12 cellular contexts compared by ENCODE assay signal in genomic region chr1:1907098-1907736, GRCh38. TPM values are rescaled to one million over a fixed set of nuclear protein-coding genes. Genes with fewer than 3 reads are reported as not detected.
DNase-seq lines count a peak whose midpoint lies in the region; ATAC-seq and TF ChIP-seq lines count a peak whose summit lies in the region.
"Had no signal": no experiment of that assay in that cellular context is flagged by ENCODE, and none has a peak within 500 bp of the region (broad histone marks: within the 10 kb centered on the region; RNA-seq: fewer than 3 reads in every experiment).

No MANE protein-coding gene starts in this region.

- H3K36me3 Mint-ChIP-seq in activated naive CD8-positive, alpha-beta T cell treated with anti-CD3 and anti-CD28 coated beads, Interleukin-2, amount 10 ng/mL, durations not matched to agents 7 days and 5 days: no peaks in the 10 kb centered on the region
- H3K36me3 Mint-ChIP-seq in activated naive CD8-positive, alpha-beta T cell treated with anti-CD3 and anti-CD28 coated beads for 36 hours: no peaks in the 10 kb centered on the region
- H3K36me3 Mint-ChIP-seq: CD8-positive, alpha-beta memory T cell had no signal

- H3K4me1 ChIP-seq in esophagus squamous epithelium: peaks cover 13 to 43% (median 22%) of the 10 kb centered on the region in 3 donors

- WGBS in esophagus squamous epithelium, 2 donors: 29 to 31% methylated on average over 3 of the region's 8 CpGs

- DNase-seq in activated naive CD8-positive, alpha-beta T cell treated with anti-CD3 and anti-CD28 coated beads, Interleukin-2, amount 10 ng/mL, durations not matched to agents 7 days and 5 days: peak; percentile 38
- DNase-seq in activated naive CD8-positive, alpha-beta T cell treated with anti-CD3 and anti-CD28 coated beads for 36 hours: no peak
- DNase-seq in NCI-H345 treated with DMSO at 0.1 percent for 48 hours (lab: John Stamatoyannopoulos, UW; ENCODE audit: unreplicated experiment): peak; percentile 90
- no peak for DNase-seq in esophagus squamous epithelium (lab: John Stamatoyannopoulos, UW)
- DNase-seq in ureter (ENCODE audit: low spot score): peak; percentile 74
- DNase-seq in ecto neural progenitor cell (ENCODE audit: low spot score): no peak
- DNase-seq in H7: no peak
- DNase-seq in NCI-H1048 (lab: John Stamatoyannopoulos, UW): no peak
- DNase-seq: activated naive CD8-positive, alpha-beta T cell treated with anti-CD3 and anti-CD28 coated beads, Interleukin-2, amount 50 U/mL, for 24 hours; SK-N-SH had no signal

- peaks cover 12% of the 10 kb centered on the region for H3K4me1 Mint-ChIP-seq in activated naive CD8-positive, alpha-beta T cell treated with anti-CD3 and anti-CD28 coated beads, Interleukin-2, amount 10 ng/mL, durations not matched to agents 7 days and 5 days
- peaks cover 13% of the 10 kb centered on the region for H3K4me1 Mint-ChIP-seq in activated naive CD8-positive, alpha-beta T cell treated with anti-CD3 and anti-CD28 coated beads for 36 hours

- H3K9me3 ChIP-seq in esophagus squamous epithelium: no peaks in the 10 kb centered on the region
- H3K9me3 ChIP-seq: SK-N-SH had no signal

- H3K27me3 ChIP-seq in esophagus squamous epithelium: no peaks in the 10 kb centered on the region
- H3K27me3 ChIP-seq in H7 (ENCODE audit: control insufficient read depth, insufficient read depth, low read length): peaks cover 4% of the 10 kb centered on the region; the same call in 1 of the 2 replicates

- peaks cover 1% of the 10 kb centered on the region for H3K27me3 Mint-ChIP-seq in activated naive CD8-positive, alpha-beta T cell treated with anti-CD3 and anti-CD28 coated beads, Interleukin-2, amount 10 ng/mL, durations not matched to agents 7 days and 5 days
- H3K27me3 Mint-ChIP-seq in activated naive CD8-positive, alpha-beta T cell treated with anti-CD3 and anti-CD28 coated beads for 36 hours: no peaks in the 10 kb centered on the region
- H3K27me3 Mint-ChIP-seq: activated naive CD8-positive, alpha-beta T cell treated with anti-CD3 and anti-CD28 coated beads, Interleukin-2, amount 50 U/mL, for 24 hours had no signal

- intact Hi-C loops in esophagus squamous epithelium (cut with DNase I): loop anchor here (10.0 kb wide), 1 partner anchor 152 kb away; no protein-coding TSS in a partner anchor

- H3K4me3 ChIP-seq in esophagus squamous epithelium: no peak overlapping the region
- H3K4me3 ChIP-seq in H7 (ENCODE audit: insufficient read depth, low read depth, low read length): no peak overlapping the region

- ATAC-seq in activated naive CD8-positive, alpha-beta T cell treated with anti-CD3 and anti-CD28 coated beads, Interleukin-2, amount 10 ng/mL, durations not matched to agents 7 days and 5 days (ENCODE audit: low read depth): no peak
- ATAC-seq: activated naive CD8-positive, alpha-beta T cell treated with anti-CD3 and anti-CD28 coated beads, Interleukin-2, amount 50 U/mL, for 24 hours had no signal

- H3K27ac ChIP-seq in esophagus squamous epithelium: peak overlapping the region in 3 of 4 donors; percentile 7 to 52 (median 21)

- no peak overlapping the region for H3K27ac Mint-ChIP-seq in activated naive CD8-positive, alpha-beta T cell treated with anti-CD3 and anti-CD28 coated beads, Interleukin-2, amount 10 ng/mL, durations not matched to agents 7 days and 5 days
- H3K27ac Mint-ChIP-seq in activated naive CD8-positive, alpha-beta T cell treated with anti-CD3 and anti-CD28 coated beads for 36 hours: no peak overlapping the region

- no peaks in the 10 kb centered on the region for H3K9me3 Mint-ChIP-seq in activated naive CD8-positive, alpha-beta T cell treated with anti-CD3 and anti-CD28 coated beads, Interleukin-2, amount 10 ng/mL, durations not matched to agents 7 days and 5 days
- H3K9me3 Mint-ChIP-seq in activated naive CD8-positive, alpha-beta T cell treated with anti-CD3 and anti-CD28 coated beads for 36 hours: no peaks in the 10 kb centered on the region
- H3K9me3 Mint-ChIP-seq: activated naive CD8-positive, alpha-beta T cell treated with anti-CD3 and anti-CD28 coated beads, Interleukin-2, amount 50 U/mL, for 24 hours; CD8-positive, alpha-beta memory T cell had no signal

- TF ChIP-seq CTCF in esophagus squamous epithelium (IDR thresholded peaks at IDR 0.05): peak in 2 of 6 experiments; percentile 8 to 11

- TF ChIP-seq POLR2A in esophagus squamous epithelium (IDR thresholded peaks at IDR 0.05): no peak

- H3K36me3 ChIP-seq in esophagus squamous epithelium: no peaks in the 10 kb centered on the region
- H3K36me3 ChIP-seq in H7 (replicated peaks; ENCODE audit: control insufficient read depth, insufficient read depth, low read length): no peaks in the 10 kb centered on the region

- no peak overlapping the region for H3K4me3 Mint-ChIP-seq in activated naive CD8-positive, alpha-beta T cell treated with anti-CD3 and anti-CD28 coated beads, Interleukin-2, amount 10 ng/mL, durations not matched to agents 7 days and 5 days
- H3K4me3 Mint-ChIP-seq in activated naive CD8-positive, alpha-beta T cell treated with anti-CD3 and anti-CD28 coated beads for 36 hours: no peak overlapping the region

- POLR2A ChIA-PET in activated naive CD8-positive, alpha-beta T cell treated with anti-CD3 and anti-CD28 coated beads, Interleukin-2, amount 10 ng/mL, durations not matched to agents 7 days and 5 days (lab: Charles Lee): interaction anchor here (2.5 to 4.9 kb wide), 2 partner anchors 128 to 137 kb away, joined by 6 to 38 read pairs; partner anchors contain the start of gene NADK

RNA-seq across cellular contexts. Expression of gene CALML6, which starts 7.8 kb away (rescaled TPM):
- total RNA-seq in activated naive CD8-positive, alpha-beta T cell treated with anti-CD3 and anti-CD28 coated beads, Interleukin-2, amount 10 ng/mL, durations not matched to agents 7 days and 5 days: under 1 TPM in 1 of 2 experiments, not detected in 1; 0.82 TPM
- under 1 TPM; 0.87 to 0.98 TPM for total RNA-seq in activated naive CD8-positive, alpha-beta T cell treated with anti-CD3 and anti-CD28 coated beads for 36 hours
- under 1 TPM in 1 of 4 donors, not detected in 3; 0.57 TPM for total RNA-seq in esophagus squamous epithelium
- 0.29 TPM for total RNA-seq in ureter
- 1.6 and 3.7 TPM in 2 replicates for total RNA-seq in H7 (2014; rRNA removed; shearing (Covaris generic))
- total RNA-seq: HT-29 had no signal

RNA-seq across cellular contexts. Expression of gene TMEM52, which starts 11.9 kb away (rescaled TPM):
- total RNA-seq in activated naive CD8-positive, alpha-beta T cell treated with anti-CD3 and anti-CD28 coated beads, Interleukin-2, amount 10 ng/mL, durations not matched to agents 7 days and 5 days: not detected
- 1 to 10 TPM; 2.4 to 2.7 TPM for total RNA-seq in activated naive CD8-positive, alpha-beta T cell treated with anti-CD3 and anti-CD28 coated beads for 36 hours
- total RNA-seq in esophagus squamous epithelium (1 to 10 TPM; 1.1 to 3.6 (median 3.0) TPM), ureter (not detected)
- 24.1 and 29.4 TPM in 2 replicates for total RNA-seq in H7 (2014; rRNA removed; shearing (Covaris generic))

RNA-seq across cellular contexts. Expression of gene GNB1, which starts 16.3 kb away (rescaled TPM):
- total RNA-seq in activated naive CD8-positive, alpha-beta T cell treated with anti-CD3 and anti-CD28 coated beads, Interleukin-2, amount 10 ng/mL, durations not matched to agents 7 days and 5 days: 100 to 1,000 TPM; 353 to 372 TPM
- 100 to 1,000 TPM; 360 to 394 TPM for total RNA-seq in activated naive CD8-positive, alpha-beta T cell treated with anti-CD3 and anti-CD28 coated beads for 36 hours
- total RNA-seq in esophagus squamous epithelium (100 to 1,000 TPM in 1 of 4 donors, 10 to 100 TPM in 3; 54.3 to 102 (median 74.7) TPM), ureter (304 TPM)
- 135 and 159 TPM in 2 replicates for total RNA-seq in H7 (2014; rRNA removed; shearing (Covaris generic))

Comparison
In these comparisons a context has a peak if more than half of its experiments do, and no peak if none do; other contexts are left out.
1. DNase-seq: peak in activated naive CD8-positive, alpha-beta T cell treated with anti-CD3 and anti-CD28 coated beads, Interleukin-2, amount 10 ng/mL, durations not matched to agents 7 days and 5 days (single experiment), NCI-H345 treated with DMSO at 0.1 percent for 48 hours (single experiment) and ureter (single experiment); none in activated naive CD8-positive, alpha-beta T cell treated with anti-CD3 and anti-CD28 coated beads for 36 hours (single experiment), esophagus squamous epithelium (single experiment), ecto neural progenitor cell (single experiment), H7 (single experiment) and NCI-H1048 (single experiment).